9 cellular contexts compared by ENCODE assay signal in genomic region chr5:155943516-155944407, GRCh38.
DNase-seq lines count a peak whose midpoint lies in the region; ATAC-seq and TF ChIP-seq lines count a peak whose summit lies in the region.
"Had no signal": no experiment of that assay in that cellular context is flagged by ENCODE, and none has a peak within 500 bp of the region (broad histone marks: within the 10 kb centered on the region; RNA-seq: fewer than 3 reads in every experiment).

No MANE protein-coding gene starts in this region.

- peak; percentile 44 for DNase-seq in GM10266 (ENCODE audit: extremely low spot score)
- DNase-seq in HPDE6-E6E7 (ENCODE audit: extremely low spot score), result peak; percentile 4
- peak; percentile 48 for DNase-seq in RKO (ENCODE audit: low spot score)
- DNase-seq in brain microvascular endothelial cell, result peak; percentile 3
- peak; percentile 73 for DNase-seq in iPS-NIHi7 (ENCODE audit: extremely low spot score)
- peak; percentile 19 to 23 for DNase-seq in stimulated activated CD4-positive, alpha-beta T cell treated with anti-CD3 and anti-CD28 coated beads, Interleukin-2, amount 100 ng/mL, for 24 hours
- DNase-seq: activated T-cell treated with anti-CD3 and anti-CD28 coated beads, Interleukin-2, amount 50 U/mL, for 4 hours had no signal

- H3K27me3 ChIP-seq in brain microvascular endothelial cell (replicated peaks), result no peaks in the 10 kb centered on the region

- no peak overlapping the region for H3K27ac ChIP-seq in brain microvascular endothelial cell

- no peaks in the 10 kb centered on the region for H3K36me3 ChIP-seq in brain microvascular endothelial cell (replicated peaks)

- in situ Hi-C loops in brain microvascular endothelial cell (cut with HindIII; ENCODE audit: low pct_ligation_motif_present, low sequenced_read_pairs), result no loop called here

- TF ChIP-seq CTCF in GM10266 (IDR thresholded peaks at IDR 0.05; ENCODE audit: control insufficient read depth, insufficient read depth, low read depth, missing control alignments) (peak; percentile 85), brain microvascular endothelial cell (IDR thresholded peaks at IDR 0.05; ENCODE audit: low read depth, low read length, missing control alignments) (peak; percentile 53)

- ATAC-seq in GM21526 (IDR thresholded peaks at IDR 0.05; ENCODE audit: low FRiP score, unreplicated experiment), result peak; percentile 96
- ATAC-seq in HG02840 (IDR thresholded peaks at IDR 0.05; ENCODE audit: low FRiP score, unreplicated experiment), result no peak

- H3K4me3 ChIP-seq in brain microvascular endothelial cell (ENCODE audit: low read depth, low read length), result no peak overlapping the region

Comparison
In these comparisons a context has a peak if more than half of its experiments do, and no peak if none do; other contexts are left out.
1. DNase-seq: peak in every context shown above with its lines; median percentile 73 in iPS-NIHi7; 48 in RKO; 44 in GM10266; 21 in stimulated activated CD4-positive, alpha-beta T cell treated with anti-CD3 and anti-CD28 coated beads, Interleukin-2, amount 100 ng/mL, for 24 hours; 4 in HPDE6-E6E7; 3 in brain microvascular endothelial cell.